In the genomic region with DNA sequence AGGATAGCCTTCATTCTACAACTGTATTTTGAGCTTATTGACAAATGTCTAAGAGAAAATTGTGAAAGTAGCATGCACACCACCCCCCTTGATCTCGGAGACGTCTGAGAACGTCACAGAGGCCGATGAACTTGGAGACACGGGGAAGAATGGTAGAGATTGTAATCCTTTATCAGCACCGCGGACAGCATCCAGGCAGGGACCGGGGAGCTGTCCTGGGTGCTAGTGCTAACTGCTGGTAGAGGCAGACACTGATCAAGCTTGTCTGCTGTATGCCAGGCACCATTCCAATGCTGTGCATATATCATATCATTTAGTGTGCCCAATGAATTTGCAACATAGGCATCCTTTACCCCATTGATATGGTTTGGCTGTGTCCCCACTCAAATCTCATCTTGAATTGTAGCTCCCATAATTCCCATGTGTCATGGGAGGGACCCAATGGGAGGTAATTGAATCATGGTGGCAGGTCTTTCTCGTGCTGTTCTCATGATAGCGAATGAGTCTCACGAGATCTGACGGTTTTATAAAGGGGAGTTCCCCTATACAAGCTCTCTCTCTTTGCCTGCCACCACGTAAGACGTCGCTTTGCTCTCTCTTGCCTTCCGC, we compare ENCODE assay signal across 8 cellular contexts.
DNase-seq lines count a peak whose midpoint lies in the region; ATAC-seq and TF ChIP-seq lines count a peak whose summit lies in the region.

No MANE protein-coding gene starts in this region.

- H3K27me3 Mint-ChIP-seq in activated CD8-positive, alpha-beta T cell treated with anti-CD3 and anti-CD28 coated beads, Interleukin-2, amount 10 ng/mL, durations not matched to agents 7 days and 5 days (ENCODE audit: low read depth) = peaks cover 2% of the 10 kb centered on the region

- no peak for TF ChIP-seq CTCF in retinal pigment epithelial cell (conservative IDR thresholded peaks at IDR 0.05; ENCODE audit: low read depth, low read length)

- H3K4me3 Mint-ChIP-seq in activated CD8-positive, alpha-beta T cell treated with anti-CD3 and anti-CD28 coated beads, Interleukin-2, amount 10 ng/mL, durations not matched to agents 7 days and 5 days = no peak overlapping the region

- no peaks in the 10 kb centered on the region for H3K36me3 Mint-ChIP-seq in activated CD8-positive, alpha-beta T cell treated with anti-CD3 and anti-CD28 coated beads, Interleukin-2, amount 10 ng/mL, durations not matched to agents 7 days and 5 days (ENCODE audit: low read depth)

- CTCF ChIA-PET in activated CD8-positive, alpha-beta T cell treated with anti-CD3 and anti-CD28 coated beads, Interleukin-2, amount 10 ng/mL, durations not matched to agents 7 days and 5 days (lab: Charles Lee) = interaction anchor here (2.6 kb wide), 1 partner anchor 17 kb away, joined by 10 read pairs; no protein-coding TSS in a partner anchor

- in situ Hi-C loops in Caki2 (cut with HindIII; ENCODE audit: low pct_unique_long_range_greater_than_20kb, low sequenced_read_pairs) = no loop called here

- peak; percentile 71 for ATAC-seq in activated CD8-positive, alpha-beta T cell treated with anti-CD3 and anti-CD28 coated beads, Interleukin-2, amount 10 ng/mL, durations not matched to agents 7 days and 5 days
- no peak for ATAC-seq in HG03045 (IDR thresholded peaks at IDR 0.05; ENCODE audit: unreplicated experiment)
- ATAC-seq in HG03571 (IDR thresholded peaks at IDR 0.05; ENCODE audit: unreplicated experiment) = no peak

- no peaks in the 10 kb centered on the region for H3K9me3 Mint-ChIP-seq in activated CD8-positive, alpha-beta T cell treated with anti-CD3 and anti-CD28 coated beads, Interleukin-2, amount 10 ng/mL, durations not matched to agents 7 days and 5 days (ENCODE audit: insufficient read depth)

- H3K27ac Mint-ChIP-seq in activated CD8-positive, alpha-beta T cell treated with anti-CD3 and anti-CD28 coated beads, Interleukin-2, amount 10 ng/mL, durations not matched to agents 7 days and 5 days = no peak overlapping the region

- no peaks in the 10 kb centered on the region for H3K4me1 Mint-ChIP-seq in activated CD8-positive, alpha-beta T cell treated with anti-CD3 and anti-CD28 coated beads, Interleukin-2, amount 10 ng/mL, durations not matched to agents 7 days and 5 days (ENCODE audit: low read depth)

- DNase-seq in Caki2 (ENCODE audit: low read depth) (peak; percentile 65), LoVo (ENCODE audit: low spot score) (peak; percentile 70), globus pallidus (ENCODE audit: low spot score) (peak; percentile 29), retinal pigment epithelial cell (ENCODE audit: low read depth) (peak; percentile 38)
- DNase-seq in activated CD8-positive, alpha-beta T cell treated with anti-CD3 and anti-CD28 coated beads, Interleukin-2, amount 10 ng/mL, durations not matched to agents 7 days and 5 days = peak; percentile 73
- DNase-seq in activated CD4-positive, CD25-positive, alpha-beta regulatory T cell treated with anti-CD3 and anti-CD28 coated beads, Interleukin-2, amount 50 U/mL, for 72 hours = no peak

- POLR2A ChIA-PET in activated CD8-positive, alpha-beta T cell treated with anti-CD3 and anti-CD28 coated beads, Interleukin-2, amount 10 ng/mL, durations not matched to agents 7 days and 5 days (lab: Charles Lee) = interaction anchor here (1.1 kb wide), 1 partner anchor 134 kb away, joined by 3 read pairs; no protein-coding TSS in a partner anchor

- H3K4me3 ChIP-seq in retinal pigment epithelial cell (ENCODE audit: low read length) = no peak overlapping the region
